8 cellular contexts compared by ENCODE assay signal in genomic region chr17:42163113-42163512, GRCh38. TPM values are rescaled to one million over a fixed set of nuclear protein-coding genes. Genes with fewer than 3 reads are reported as not detected.
A peak's percentile ranks its signal among the peaks of the same experiment; 100 is the strongest.
DNase-seq lines count a peak whose midpoint lies in the region; ATAC-seq, FAIRE-seq and TF ChIP-seq lines count a peak whose summit lies in the region.

No MANE protein-coding gene starts in this region.

- TF ChIP-seq EP300 in A549 (IDR thresholded peaks at IDR 0.05), result no peak

- no peaks in the 10 kb centered on the region for H3K36me3 Mint-ChIP-seq in GM23338 (ENCODE audit: low read depth)
- no peaks in the 10 kb centered on the region for H3K36me3 Mint-ChIP-seq in activated CD4-positive, alpha-beta memory T cell treated with anti-CD3 and anti-CD28 coated beads, Interleukin-2, amount 10 ng/mL, durations not matched to agents 7 days and 5 days (ENCODE audit: low read depth)

- H3F3A ChIP-seq in GM23338 (replicated peaks; ENCODE audit: low read depth), result no peaks in the 10 kb centered on the region

- H3K9me3 Mint-ChIP-seq in GM23338, result no peaks in the 10 kb centered on the region
- H3K9me3 Mint-ChIP-seq in activated CD4-positive, alpha-beta memory T cell treated with anti-CD3 and anti-CD28 coated beads, Interleukin-2, amount 10 ng/mL, durations not matched to agents 7 days and 5 days, result no peaks in the 10 kb centered on the region

- TF ChIP-seq POLR2A in A549 (IDR thresholded peaks at IDR 0.05; ENCODE audit: low read length), result no peak

- H3K79me2 ChIP-seq in GM23338 (replicated peaks; ENCODE audit: insufficient read depth) (no peaks in the 10 kb centered on the region), hepatocyte (no peaks in the 10 kb centered on the region)

- TF ChIP-seq CTCF in A549 (IDR thresholded peaks at IDR 0.05) (peak; percentile 39), GM23338 (conservative IDR thresholded peaks at IDR 0.05; ENCODE audit: low read depth in 2 of 2) (peak; percentile 89), hepatocyte (IDR thresholded peaks at IDR 0.05; ENCODE audit: poor library complexity) (peak; percentile 11)

- H3K27me3 ChIP-seq in GM23338 (ENCODE audit: insufficient read depth) (no peaks in the 10 kb centered on the region), hepatocyte (no peaks in the 10 kb centered on the region)

- FAIRE-seq in A549 (lab: Jason Lieb, UNC), result no peak

- H4K20me1 ChIP-seq in GM23338 (replicated peaks; ENCODE audit: insufficient read depth) (no peaks in the 10 kb centered on the region; the same call in 1 of the 2 replicates), hepatocyte (ENCODE audit: insufficient read depth, poor library complexity, severe bottlenecking) (no peaks in the 10 kb centered on the region)

- H3K4me3 ChIP-seq in A549 (no peak overlapping the region), GM23338 (no peak overlapping the region), hepatocyte (no peak overlapping the region)

- H3K4me1 Mint-ChIP-seq in GM23338, result peaks cover 4% of the 10 kb centered on the region
- no peaks in the 10 kb centered on the region for H3K4me1 Mint-ChIP-seq in activated CD4-positive, alpha-beta memory T cell treated with anti-CD3 and anti-CD28 coated beads, Interleukin-2, amount 10 ng/mL, durations not matched to agents 7 days and 5 days

- no peak overlapping the region for H3K27ac Mint-ChIP-seq in GM23338
- no peak overlapping the region for H3K27ac Mint-ChIP-seq in activated CD4-positive, alpha-beta memory T cell treated with anti-CD3 and anti-CD28 coated beads, Interleukin-2, amount 10 ng/mL, durations not matched to agents 7 days and 5 days

- POLR2A ChIA-PET in A549 (lab: Yijun Ruan, JAX), result no interaction called here
- POLR2A ChIA-PET in activated CD4-positive, alpha-beta memory T cell treated with anti-CD3 and anti-CD28 coated beads, Interleukin-2, amount 10 ng/mL, durations not matched to agents 7 days and 5 days (lab: Charles Lee), result no interaction called here

- H2AFZ ChIP-seq in GM23338 (no peak overlapping the region), hepatocyte (no peak overlapping the region)

- H3K4me3 Mint-ChIP-seq in GM23338, result no peak overlapping the region; the same call in 2 of the 3 replicates
- H3K4me3 Mint-ChIP-seq in activated CD4-positive, alpha-beta memory T cell treated with anti-CD3 and anti-CD28 coated beads, Interleukin-2, amount 10 ng/mL, durations not matched to agents 7 days and 5 days, result no peak overlapping the region

- H3K27me3 Mint-ChIP-seq in GM23338 (ENCODE audit: insufficient read depth, low read depth, poor library complexity), result peaks cover 16% of the 10 kb centered on the region
- H3K27me3 Mint-ChIP-seq in activated CD4-positive, alpha-beta memory T cell treated with anti-CD3 and anti-CD28 coated beads, Interleukin-2, amount 10 ng/mL, durations not matched to agents 7 days and 5 days, result no peaks in the 10 kb centered on the region

- H3K4me1 ChIP-seq in A549 (no peaks in the 10 kb centered on the region), GM23338 (ENCODE audit: insufficient read depth) (no peaks in the 10 kb centered on the region; the same call in 1 of the 2 replicates), hepatocyte (ENCODE audit: insufficient read depth) (no peaks in the 10 kb centered on the region)

- CTCF ChIA-PET in A549 (lab: Yijun Ruan, JAX), result interaction anchor here (0.9 to 2.1 kb wide), 6 partner anchors 16 to 43 kb away, joined by 3 to 12 read pairs (median 4); partner anchors contain the start of genes GHDC and HCRT
- CTCF ChIA-PET in activated CD4-positive, alpha-beta memory T cell treated with anti-CD3 and anti-CD28 coated beads, Interleukin-2, amount 10 ng/mL, durations not matched to agents 7 days and 5 days (lab: Charles Lee), result interaction anchor here (0.8 to 1.8 kb wide), 6 partner anchors 9 to 60 kb away, joined by 3 to 4 read pairs (median 3); partner anchors contain the start of gene HCRT

- ATAC-seq in A549 (peak in 1 of 2 experiments; percentile 67; a peak in 3 of 6 replicates), GM23338 (peak; percentile 91), GM21515 (IDR thresholded peaks at IDR 0.05; ENCODE audit: unreplicated experiment) (no peak)

- H3K4me2 ChIP-seq in A549 (no peak overlapping the region), GM23338 (no peak overlapping the region), hepatocyte (no peak overlapping the region)

- H3K9me2 ChIP-seq in GM23338 (ENCODE audit: insufficient read depth) (no peaks in the 10 kb centered on the region), hepatocyte (replicated peaks; ENCODE audit: insufficient read depth) (no peaks in the 10 kb centered on the region)

- WGBS in A549 (ENCODE audit: missing lambda C conversion rate), result 58% methylated on average over 8 of the region's 8 CpGs
- whole genome bisulfite sequencing in hepatocyte (ENCODE audit: low lambda C conversion rate, missing lambda C conversion rate), result 54% methylated on average over 8 of the region's 8 CpGs

- DNase-seq in A549 (ENCODE audit: low read depth in 1 of 2, low spot score in 1 of 2) (peak; percentile 49 to 53), GM23338 (ENCODE audit: low spot score) (peak; percentile 82), hepatocyte (ENCODE audit: low spot score) (no peak), SIG-M5 (lab: John Stamatoyannopoulos, UW) (no peak), NCI-H1436 treated with DMSO at 0.1 percent for 48 hours (lab: John Stamatoyannopoulos, UW) (no peak), mesenteric fat pad (ENCODE audit: low spot score) (no peak)
- DNase-seq in activated CD4-positive, alpha-beta memory T cell treated with anti-CD3 and anti-CD28 coated beads, Interleukin-2, amount 10 ng/mL, durations not matched to agents 7 days and 5 days, result peak; percentile 55

- H3K9me3 ChIP-seq in A549 (no peaks in the 10 kb centered on the region), hepatocyte (ENCODE audit: low read depth) (no peaks in the 10 kb centered on the region)

- H3K27ac ChIP-seq in A549, result no peak overlapping the region
- H3K27ac ChIP-seq in GM23338 (ENCODE audit: low read depth), result no peak overlapping the region
- H3K27ac ChIP-seq in hepatocyte, result no peak overlapping the region

- peak in 1 of 2 experiments; percentile 42; a peak in 1 of 5 replicates for TF ChIP-seq RAD21 in A549 (conservative IDR thresholded peaks at IDR 0.05 in 1 of 2, IDR thresholded peaks at IDR 0.05 in 1 of 2)

- H3K36me3 ChIP-seq in GM23338 (ENCODE audit: insufficient read depth) (no peaks in the 10 kb centered on the region), hepatocyte (replicated peaks; ENCODE audit: insufficient read depth, low read depth) (no peaks in the 10 kb centered on the region)

RNA-seq across cellular contexts. Expression of gene RAB5C, which starts 8.3 kb away (rescaled TPM):
- polyA plus RNA-seq in A549 (2011; rRNA removed) (171 and 179 TPM in 2 replicates), A549 (2017; fragmentation: RNase III; extraction: RNeasy Plus Mini Kit Qiagen cat#74134 plus additional on column Dnase treatment) (217 to 229 TPM (median 222 TPM) in 3 replicates), GM23338 (2016; fragmentation: Nextera tagmentation; extraction: Ambion mirVana) (23.9 and 28.2 TPM in 2 replicates), hepatocyte (172 and 184 TPM in 2 replicates)
- polyA plus RNA-seq in A549 (2012; cell fraction: cytosol; rRNA removed), result 325 and 406 TPM in 2 replicates
- polyA plus RNA-seq in A549 (2012; cell fraction: nucleus; rRNA removed), result 250 and 251 TPM in 2 replicates
- 96.3 and 96.5 TPM in 2 replicates for polyA minus RNA-seq in A549 (2011; rRNA and poly(A)+ RNA removed)
- total RNA-seq in GM23338 (2014; rRNA removed; shearing (Covaris generic)), result 53.2 and 64.2 TPM in 2 replicates
- 10 to 100 TPM; 95.8 to 97.3 TPM for total RNA-seq in activated CD4-positive, alpha-beta memory T cell treated with anti-CD3 and anti-CD28 coated beads, Interleukin-2, amount 10 ng/mL, durations not matched to agents 7 days and 5 days
- total RNA-seq in hepatocyte (123 and 158 TPM in 2 replicates), mesenteric fat pad (180 TPM)

RNA-seq across cellular contexts. Expression of gene KCNH4, which starts 17.8 kb away (rescaled TPM):
- polyA plus RNA-seq in A549 (2011; rRNA removed), result 0.24 and 0.25 TPM in 2 replicates
- 0.65 and 0.91 TPM in 2 replicates for polyA plus RNA-seq in A549 (2012; cell fraction: cytosol; rRNA removed)
- 2.0 TPM in 2 replicates for polyA plus RNA-seq in A549 (2012; cell fraction: nucleus; rRNA removed)
- 0.37 to 0.40 TPM (median 0.39 TPM) in 3 replicates for polyA plus RNA-seq in A549 (2017; fragmentation: RNase III; extraction: RNeasy Plus Mini Kit Qiagen cat#74134 plus additional on column Dnase treatment)
- 0.68 and 0.74 TPM in 2 replicates for polyA minus RNA-seq in A549 (2011; rRNA and poly(A)+ RNA removed)
- 0.08 and 0.49 TPM in 2 replicates for total RNA-seq in GM23338 (2014; rRNA removed; shearing (Covaris generic))
- polyA plus RNA-seq in GM23338 (2016; fragmentation: Nextera tagmentation; extraction: Ambion mirVana), result 0.05 and 0.08 TPM in 2 replicates
- under 1 TPM; 0.05 to 0.08 TPM for total RNA-seq in activated CD4-positive, alpha-beta memory T cell treated with anti-CD3 and anti-CD28 coated beads, Interleukin-2, amount 10 ng/mL, durations not matched to agents 7 days and 5 days
- 0.08 and 0.17 TPM in 2 replicates for total RNA-seq in hepatocyte
- polyA plus RNA-seq in hepatocyte, result 0.12 and 0.23 TPM in 2 replicates
- total RNA-seq in mesenteric fat pad, result 0.55 TPM

RNA-seq across cellular contexts. Expression of gene HCRT, which starts 22.1 kb away (rescaled TPM):
- polyA plus RNA-seq in A549 (2011; rRNA removed), result not detected in 2 replicates
- not detected in 2 replicates for polyA plus RNA-seq in A549 (2012; cell fraction: cytosol; rRNA removed)
- polyA plus RNA-seq in A549 (2012; cell fraction: nucleus; rRNA removed), result not detected in 2 replicates
- polyA plus RNA-seq in A549 (2017; fragmentation: RNase III; extraction: RNeasy Plus Mini Kit Qiagen cat#74134 plus additional on column Dnase treatment), result 0.18 TPM in 1 of 3 replicates, not detected in the others
- not detected in 2 replicates for polyA minus RNA-seq in A549 (2011; rRNA and poly(A)+ RNA removed)
- total RNA-seq in GM23338 (2014; rRNA removed; shearing (Covaris generic)), result not detected in 2 replicates
- 0.70 TPM in 1 of 2 replicates, not detected in the other for polyA plus RNA-seq in GM23338 (2016; fragmentation: Nextera tagmentation; extraction: Ambion mirVana)
- not detected for total RNA-seq in activated CD4-positive, alpha-beta memory T cell treated with anti-CD3 and anti-CD28 coated beads, Interleukin-2, amount 10 ng/mL, durations not matched to agents 7 days and 5 days
- total RNA-seq in hepatocyte, result not detected in 2 replicates
- polyA plus RNA-seq in hepatocyte, result not detected in 2 replicates
- total RNA-seq in mesenteric fat pad, result not detected

RNA-seq across cellular contexts. Expression of gene GHDC, which starts 31.2 kb away (rescaled TPM):
- polyA plus RNA-seq in A549 (2011; rRNA removed), result 12.3 and 14.2 TPM in 2 replicates
- polyA plus RNA-seq in A549 (2012; cell fraction: cytosol; rRNA removed), result 10.2 and 15.0 TPM in 2 replicates
- 32.5 and 54.6 TPM in 2 replicates for polyA plus RNA-seq in A549 (2012; cell fraction: nucleus; rRNA removed)
- 19.4 to 25.7 TPM (median 23.4 TPM) in 3 replicates for polyA plus RNA-seq in A549 (2017; fragmentation: RNase III; extraction: RNeasy Plus Mini Kit Qiagen cat#74134 plus additional on column Dnase treatment)
- 13.2 and 13.7 TPM in 2 replicates for polyA minus RNA-seq in A549 (2011; rRNA and poly(A)+ RNA removed)
- total RNA-seq in GM23338 (2014; rRNA removed; shearing (Covaris generic)), result 6.4 and 13.8 TPM in 2 replicates
- 3.0 and 4.0 TPM in 2 replicates for polyA plus RNA-seq in GM23338 (2016; fragmentation: Nextera tagmentation; extraction: Ambion mirVana)
- 10 to 100 TPM; 17.3 to 19.1 TPM for total RNA-seq in activated CD4-positive, alpha-beta memory T cell treated with anti-CD3 and anti-CD28 coated beads, Interleukin-2, amount 10 ng/mL, durations not matched to agents 7 days and 5 days
- 6.1 and 7.2 TPM in 2 replicates for total RNA-seq in hepatocyte
- polyA plus RNA-seq in hepatocyte, result 7.0 and 8.7 TPM in 2 replicates
- total RNA-seq in mesenteric fat pad, result 20.0 TPM

RNA-seq across cellular contexts. Expression of gene HSPB9, which starts 40.5 kb away (rescaled TPM):
- polyA plus RNA-seq in A549 (2011; rRNA removed) (0.04 TPM in 1 of 2 replicates, not detected in the other), A549 (2017; fragmentation: RNase III; extraction: RNeasy Plus Mini Kit Qiagen cat#74134 plus additional on column Dnase treatment) (not detected in 3 replicates), GM23338 (2016; fragmentation: Nextera tagmentation; extraction: Ambion mirVana) (0.26 and 0.31 TPM in 2 replicates), hepatocyte (0.34 and 0.46 TPM in 2 replicates)
- 0.06 and 0.07 TPM in 2 replicates for polyA plus RNA-seq in A549 (2012; cell fraction: cytosol; rRNA removed)
- 0.11 and 0.18 TPM in 2 replicates for polyA plus RNA-seq in A549 (2012; cell fraction: nucleus; rRNA removed)
- polyA minus RNA-seq in A549 (2011; rRNA and poly(A)+ RNA removed), result not detected in 2 replicates
- 0.52 TPM in 1 of 2 replicates, not detected in the other for total RNA-seq in GM23338 (2014; rRNA removed; shearing (Covaris generic))
- under 1 TPM in 1 of 2 experiments, not detected in 1; 0.18 TPM for total RNA-seq in activated CD4-positive, alpha-beta memory T cell treated with anti-CD3 and anti-CD28 coated beads, Interleukin-2, amount 10 ng/mL, durations not matched to agents 7 days and 5 days
- total RNA-seq in hepatocyte (not detected in 2 replicates), mesenteric fat pad (not detected)

Comparison
In these comparisons a context has a peak if more than half of its experiments do, and no peak if none do; other contexts are left out.
1. DNase-seq: peak in A549 (2 of 2), GM23338 (single experiment) and activated CD4-positive, alpha-beta memory T cell treated with anti-CD3 and anti-CD28 coated beads, Interleukin-2, amount 10 ng/mL, durations not matched to agents 7 days and 5 days (single experiment); none in hepatocyte (single experiment), SIG-M5 (single experiment), NCI-H1436 treated with DMSO at 0.1 percent for 48 hours (single experiment) and mesenteric fat pad (single experiment).
2. CTCF ChIP-seq: peak in every context shown above with its lines; median percentile 89 in GM23338; 39 in A549; 11 in hepatocyte.